17 cellular contexts compared by ENCODE assay signal in genomic region chr12:50841654-50842531, GRCh38. TPM values are rescaled to one million over a fixed set of nuclear protein-coding genes. Genes with fewer than 3 reads are reported as not detected.
DNase-seq lines count a peak whose midpoint lies in the region; TF ChIP-seq lines count a peak whose summit lies in the region.
"Had no signal": no experiment of that assay in that cellular context is flagged by ENCODE, and none has a peak within 500 bp of the region (broad histone marks: within the 10 kb centered on the region; RNA-seq: fewer than 3 reads in every experiment).

No MANE protein-coding gene starts in this region.

- no peaks in the 10 kb centered on the region for H3K27me3 Mint-ChIP-seq in neural crest cell (ENCODE audit: low read depth)
- H3K27me3 Mint-ChIP-seq in activated T-helper 1 cell treated with anti-CD3 and anti-CD28 coated beads, Interleukin-12 subunit alpha, Interleukin-12 subunit beta, Interleukin-2, Interleukin-4 antibody, amounts not matched to agents 30 ng/mL and 10 ng/mL and 1 ng/mL, durations not matched to agents 14 hours and 24 hours and 36 hours (ENCODE audit: insufficient read depth): peaks cover 5% of the 10 kb centered on the region

- H3K4me1 Mint-ChIP-seq in neural crest cell: no peaks in the 10 kb centered on the region
- H3K4me1 Mint-ChIP-seq in activated T-helper 1 cell treated with anti-CD3 and anti-CD28 coated beads, Interleukin-12 subunit alpha, Interleukin-12 subunit beta, Interleukin-2, Interleukin-4 antibody, amounts not matched to agents 30 ng/mL and 10 ng/mL and 1 ng/mL, durations not matched to agents 14 hours and 24 hours and 36 hours (ENCODE audit: low read depth): no peaks in the 10 kb centered on the region

- intact Hi-C loops in mammary epithelial cell (cut with micrococcal nuclease): no loop called here
- intact Hi-C loops in activated T-helper 1 cell treated with anti-CD3 and anti-CD28 coated beads, Interleukin-12 subunit alpha, Interleukin-12 subunit beta, Interleukin-2, Interleukin-4 antibody, amounts not matched to agents 30 ng/mL and 10 ng/mL and 1 ng/mL, durations not matched to agents 14 hours and 24 hours and 36 hours (cut with micrococcal nuclease): no loop called here

- peaks cover 15% of the 10 kb centered on the region for H3K9me3 Mint-ChIP-seq in neural crest cell
- peaks cover 21% of the 10 kb centered on the region for H3K9me3 Mint-ChIP-seq in activated T-helper 1 cell treated with anti-CD3 and anti-CD28 coated beads, Interleukin-12 subunit alpha, Interleukin-12 subunit beta, Interleukin-2, Interleukin-4 antibody, amounts not matched to agents 30 ng/mL and 10 ng/mL and 1 ng/mL, durations not matched to agents 14 hours and 24 hours and 36 hours

- BruUV-seq in mammary epithelial cell (replicated peaks; lab: Mats Ljungman, UMichigan): no TSS peak

- H3K9ac ChIP-seq in mammary epithelial cell (ENCODE audit: insufficient read depth, low read length): no peak overlapping the region
- no peak overlapping the region for H3K9ac ChIP-seq in GM23248

- dilution Hi-C loops in mammary epithelial cell (cut with HindIII; ENCODE audit: low sequenced_read_pairs): no loop called here

- H3K27ac ChIP-seq in mammary epithelial cell (ENCODE audit: insufficient read depth, low read depth, low read length) (no peak overlapping the region), GM23248 (no peak overlapping the region)
- H3K27ac ChIP-seq: HL-60 had no signal

- peaks cover 6% of the 10 kb centered on the region for H3K4me1 ChIP-seq in mammary epithelial cell (ENCODE audit: insufficient read depth, low read length)
- H3K4me1 ChIP-seq in GM23248 (ENCODE audit: insufficient read depth): 0 out of 2 replicates have a peak, but pooled peaks cover 7% of the 10 kb centered on the region

- 48% methylated on average over 7 of the region's 7 CpGs for WGBS in mammary epithelial cell (ENCODE audit: low coverage, missing lambda C conversion rate)
- WGBS in GM23248 (ENCODE audit: low coverage in 1 of 2, low lambda C conversion rate in 2 of 2, missing lambda C conversion rate in 2 of 2), 2 experiments: 49 to 53% methylated on average over 7 of the region's 7 CpGs

- TF ChIP-seq CTCF in mammary epithelial cell (conservative IDR thresholded peaks at IDR 0.05 in 1 of 2, IDR thresholded peaks at IDR 0.05 in 1 of 2; ENCODE audit: extremely low read depth in 1 of 2, insufficient read depth in 1 of 2, low read depth in 1 of 2, low read length in 2 of 2): no peak
- TF ChIP-seq CTCF in neural crest cell (conservative IDR thresholded peaks at IDR 0.05): no peak

- H4K20me1 ChIP-seq in mammary epithelial cell (ENCODE audit: insufficient read depth, low read length) (no peaks in the 10 kb centered on the region), GM23248 (ENCODE audit: insufficient read depth) (no peaks in the 10 kb centered on the region)

- in situ Hi-C loops in mammary epithelial cell (cut with MboI; ENCODE audit: low sequenced_read_pairs in 2 of 2): no loop called here
- in situ Hi-C loops in GM23248 (cut with MboI): no loop called here

- H3K79me2 ChIP-seq in mammary epithelial cell (ENCODE audit: insufficient read depth, low read length) (no peaks in the 10 kb centered on the region), GM23248 (ENCODE audit: insufficient read depth) (no peaks in the 10 kb centered on the region)

- H3K9me2 ChIP-seq in GM23248 (ENCODE audit: insufficient read depth): no peaks in the 10 kb centered on the region

- DNase-seq in stimulated activated CD4-positive, alpha-beta T cell treated with anti-CD3 and anti-CD28 coated beads, Interleukin-1b, Interleukin-23, amount 100 ng/mL, for 48 hours: peak; percentile 27
- DNase-seq in stimulated activated CD4-positive, alpha-beta T cell treated with anti-CD3 and anti-CD28 coated beads, Interleukin-4, amount 100 ng/mL, for 24 hours: no peak
- DNase-seq in mammary epithelial cell: no peak
- DNase-seq in neural crest cell (ENCODE audit: low read depth, low spot score): no peak
- no peak for DNase-seq in GM23248
- DNase-seq in T1000 (lab: John Stamatoyannopoulos, UW): no peak
- no peak for DNase-seq in NCI-H446 (lab: John Stamatoyannopoulos, UW)
- no peak for DNase-seq in activated T-helper 1 cell treated with anti-CD3 and anti-CD28 coated beads, Interleukin-12 subunit alpha, Interleukin-12 subunit beta, Interleukin-2, Interleukin-4 antibody, amounts not matched to agents 30 ng/mL and 10 ng/mL and 1 ng/mL, durations not matched to agents 14 hours and 24 hours and 36 hours (ENCODE audit: low spot score)
- DNase-seq: CD4-positive, alpha-beta T cell; GF-D8; NCI-H1092 treated with DMSO at 0.1 percent for 48 hours; NCI-H1694; NCI-H2107; NCI-H345; NCI-H69 had no signal

- no peaks in the 10 kb centered on the region for H3K36me3 ChIP-seq in mammary epithelial cell (ENCODE audit: insufficient read depth, low read length)
- H3K36me3 ChIP-seq in GM23248 (ENCODE audit: low read depth): no peaks in the 10 kb centered on the region

- H3K4me3 ChIP-seq in mammary epithelial cell (replicated peaks in 1 of 3; ENCODE audit: insufficient read depth in 1 of 3, low read depth in 2 of 3, low read length in 3 of 3): no peak overlapping the region
- H3K4me3 ChIP-seq in GM23248: no peak overlapping the region

- peak overlapping the region; percentile 52 for H3K27ac Mint-ChIP-seq in neural crest cell (ENCODE audit: unreplicated experiment)
- H3K27ac Mint-ChIP-seq in activated T-helper 1 cell treated with anti-CD3 and anti-CD28 coated beads, Interleukin-12 subunit alpha, Interleukin-12 subunit beta, Interleukin-2, Interleukin-4 antibody, amounts not matched to agents 30 ng/mL and 10 ng/mL and 1 ng/mL, durations not matched to agents 14 hours and 24 hours and 36 hours: no peak overlapping the region
- H3K27ac Mint-ChIP-seq: CD4-positive, alpha-beta T cell had no signal

- H3K36me3 Mint-ChIP-seq in neural crest cell (ENCODE audit: low read depth): peaks cover 3% of the 10 kb centered on the region
- H3K36me3 Mint-ChIP-seq in activated T-helper 1 cell treated with anti-CD3 and anti-CD28 coated beads, Interleukin-12 subunit alpha, Interleukin-12 subunit beta, Interleukin-2, Interleukin-4 antibody, amounts not matched to agents 30 ng/mL and 10 ng/mL and 1 ng/mL, durations not matched to agents 14 hours and 24 hours and 36 hours (ENCODE audit: low read depth): no peaks in the 10 kb centered on the region

- H3K9me3 ChIP-seq in mammary epithelial cell (replicated peaks; ENCODE audit: insufficient read depth, low read length): peaks cover 6% of the 10 kb centered on the region
- no peaks in the 10 kb centered on the region for H3K9me3 ChIP-seq in GM23248 (ENCODE audit: low read depth)

- H3K27me3 ChIP-seq in mammary epithelial cell (ENCODE audit: insufficient read depth, low read length) (no peaks in the 10 kb centered on the region), GM23248 (replicated peaks; ENCODE audit: insufficient read depth) (no peaks in the 10 kb centered on the region)

- no peak overlapping the region for H3K4me2 ChIP-seq in mammary epithelial cell (ENCODE audit: insufficient read depth, low read depth, low read length)
- H3K4me2 ChIP-seq in GM23248 (ENCODE audit: unreplicated experiment): no peak overlapping the region

- no peak overlapping the region for H3K4me3 Mint-ChIP-seq in neural crest cell
- H3K4me3 Mint-ChIP-seq in activated T-helper 1 cell treated with anti-CD3 and anti-CD28 coated beads, Interleukin-12 subunit alpha, Interleukin-12 subunit beta, Interleukin-2, Interleukin-4 antibody, amounts not matched to agents 30 ng/mL and 10 ng/mL and 1 ng/mL, durations not matched to agents 14 hours and 24 hours and 36 hours: no peak overlapping the region
- H3K4me3 Mint-ChIP-seq: CD4-positive, alpha-beta T cell had no signal

- H3F3A ChIP-seq in GM23248 (ENCODE audit: insufficient read depth): peaks cover 16% of the 10 kb centered on the region; the same call in 1 of the 2 replicates

- CTCF ChIA-PET in mammary epithelial cell (lab: Charles Lee; ENCODE audit: low non-redundant PET): no interaction called here

- peak overlapping the region; percentile 85 for H2AFZ ChIP-seq in mammary epithelial cell (ENCODE audit: low read depth, low read length)
- H2AFZ ChIP-seq in GM23248: no peak overlapping the region

RNA-seq across cellular contexts. Expression of gene TMPRSS12, which starts 0.8 kb away (rescaled TPM):
- total RNA-seq in mammary epithelial cell (not detected), neural crest cell (not detected in 2 replicates)
- polyA plus RNA-seq in mammary epithelial cell (not detected), GM23248 (2016; fragmentation: Nextera tagmentation; extraction: Ambion mirVana) (not detected in 2 replicates)
- polyA minus RNA-seq in mammary epithelial cell: not detected
- total RNA-seq in GM23248 (2014; rRNA removed; shearing (Covaris generic)): not detected in 2 replicates
- total RNA-seq in activated T-helper 1 cell treated with anti-CD3 and anti-CD28 coated beads, Interleukin-12 subunit alpha, Interleukin-12 subunit beta, Interleukin-2, Interleukin-4 antibody, amounts not matched to agents 30 ng/mL and 10 ng/mL and 1 ng/mL, durations not matched to agents 14 hours and 24 hours and 36 hours: not detected in 2 replicates
- total RNA-seq: CD4-positive, alpha-beta T cell; H4 had no signal
